10 cellular contexts compared by ENCODE assay signal in the genomic region with DNA sequence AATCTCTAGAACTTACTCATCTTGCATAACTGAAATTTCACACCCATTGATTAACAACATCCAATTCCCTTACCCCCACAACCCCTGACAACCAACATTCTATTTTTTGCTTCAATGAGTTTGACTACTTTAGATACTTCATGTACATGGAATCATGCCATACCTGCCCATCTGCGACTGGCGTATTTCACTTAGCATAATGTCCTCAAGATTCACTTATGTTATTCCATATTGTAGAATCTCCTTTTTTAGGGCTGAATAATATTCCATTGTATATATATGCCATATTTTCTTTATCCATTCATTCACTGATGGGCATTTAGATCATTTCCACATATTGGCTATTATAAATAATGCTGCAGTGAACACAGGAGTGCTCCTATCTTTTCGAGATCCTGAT. TPM values are rescaled to one million over a fixed set of nuclear protein-coding genes. Genes with fewer than 3 reads are reported as not detected.
"Had no signal": no experiment of that assay in that cellular context is flagged by ENCODE, and none has a peak within 500 bp of the region (broad histone marks: within the 10 kb centered on the region; RNA-seq: fewer than 3 reads in every experiment).

No MANE protein-coding gene starts in this region.

- H3K27ac ChIP-seq: HL-60, KMS-11 had no signal

- H3K9ac ChIP-seq: KMS-11 had no signal

- H3K4me2 ChIP-seq: KMS-11 had no signal

- FAIRE-seq: HepG2, HTR-8/SVneo had no signal

- DNase-seq: IMR-90, KBM-7, KG1 had no signal

- ATAC-seq: HepG2 had no signal

RNA-seq across cellular contexts. Expression of a gene that starts 13.8 kb away (rescaled TPM):
- total RNA-seq: HT-29, HT1080, IMR-90 had no signal
- polyA plus RNA-seq: HepG2, IgD-negative memory B cell had no signal
